In the genomic region with DNA sequence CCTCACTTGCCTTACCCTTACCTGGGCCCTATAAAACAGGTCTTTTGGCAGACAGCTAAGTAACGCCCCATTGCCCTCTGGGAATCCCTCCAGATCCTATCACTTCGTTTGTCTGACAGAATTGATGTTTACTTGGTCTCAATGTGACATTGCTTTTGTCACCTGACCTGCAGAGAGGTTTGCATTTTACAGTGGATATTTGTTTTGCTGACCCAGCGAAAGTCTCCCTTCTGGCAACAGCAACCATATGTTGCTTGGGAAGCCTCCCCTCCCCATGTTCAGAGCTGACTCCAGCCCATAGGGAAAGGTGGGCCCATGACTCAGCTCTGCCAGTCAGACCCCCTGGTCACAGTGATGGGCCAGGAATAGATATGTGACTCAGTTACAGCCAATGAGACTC, we compare ENCODE assay signal across 13 cellular contexts. TPM values are rescaled to one million over a fixed set of nuclear protein-coding genes. Genes with fewer than 3 reads are reported as not detected.
A peak's percentile ranks its signal among the peaks of the same experiment; 100 is the strongest.
DNase-seq lines count a peak whose midpoint lies in the region; ATAC-seq and TF ChIP-seq lines count a peak whose summit lies in the region.
"Had no signal": no experiment of that assay in that cellular context is flagged by ENCODE, and none has a peak within 500 bp of the region (broad histone marks: within the 10 kb centered on the region; RNA-seq: fewer than 3 reads in every experiment).

No MANE protein-coding gene starts in this region.

- H3K27me3 Mint-ChIP-seq in GM23338 (ENCODE audit: insufficient read depth, low read depth, poor library complexity), result no peaks in the 10 kb centered on the region

- peaks cover 40% of the 10 kb centered on the region for H3K4me1 Mint-ChIP-seq in GM23338
- H3K4me1 Mint-ChIP-seq: CD4-positive, alpha-beta memory T cell had no signal

- no peak overlapping the region for H3K4me3 Mint-ChIP-seq in GM23338
- H3K4me3 Mint-ChIP-seq: CD4-positive, alpha-beta memory T cell had no signal

- peak overlapping the region; percentile 47 for H3K27ac Mint-ChIP-seq in GM23338

- no peaks in the 10 kb centered on the region for H4K20me1 ChIP-seq in GM23338 (replicated peaks; ENCODE audit: insufficient read depth)

- H3K36me3 Mint-ChIP-seq in GM23338 (ENCODE audit: low read depth), result no peaks in the 10 kb centered on the region
- H3K36me3 Mint-ChIP-seq: activated naive CD4-positive, alpha-beta T cell treated with anti-CD3 and anti-CD28 coated beads, Interleukin-2, amount 50 U/mL, for 72 hours; CD4-positive, alpha-beta memory T cell had no signal

- H2AFZ ChIP-seq in GM23338, result no peak overlapping the region
- peak overlapping the region; percentile 47 for H2AFZ ChIP-seq in parathyroid adenoma

- H3K9ac ChIP-seq in parathyroid adenoma, result no peak overlapping the region

- no peaks in the 10 kb centered on the region for H3K36me3 ChIP-seq in GM23338 (ENCODE audit: insufficient read depth)
- no peaks in the 10 kb centered on the region for H3K36me3 ChIP-seq in body of pancreas (replicated peaks in 1 of 2; ENCODE audit: insufficient read depth in 1 of 2, low read depth in 2 of 2)
- peaks cover 3% of the 10 kb centered on the region for H3K36me3 ChIP-seq in parathyroid adenoma (ENCODE audit: control insufficient read depth, insufficient read depth, low read length)
- H3K36me3 ChIP-seq: lower lobe of right lung had no signal

- H3K9me2 ChIP-seq in GM23338 (ENCODE audit: insufficient read depth), result no peaks in the 10 kb centered on the region

- no peaks in the 10 kb centered on the region for H3K9me3 Mint-ChIP-seq in GM23338
- H3K9me3 Mint-ChIP-seq: activated naive CD4-positive, alpha-beta T cell treated with anti-CD3 and anti-CD28 coated beads, Interleukin-2, amount 50 U/mL, for 72 hours; CD4-positive, alpha-beta memory T cell had no signal

- peaks cover 36% of the 10 kb centered on the region for H3K79me2 ChIP-seq in GM23338 (replicated peaks; ENCODE audit: insufficient read depth)
- H3K79me2 ChIP-seq in parathyroid adenoma, result peaks cover 6% of the 10 kb centered on the region

- H3K4me1 ChIP-seq in GM23338 (ENCODE audit: insufficient read depth), result peaks cover 26% of the 10 kb centered on the region
- peaks cover 23% of the 10 kb centered on the region for H3K4me1 ChIP-seq in body of pancreas
- H3K4me1 ChIP-seq in parathyroid adenoma, result peaks cover 39% of the 10 kb centered on the region
- H3K4me1 ChIP-seq: lower lobe of right lung had no signal

- H3K4me2 ChIP-seq in GM23338 (no peak overlapping the region), parathyroid adenoma (ENCODE audit: low read length) (peak overlapping the region; percentile 62)
- H3K4me2 ChIP-seq: smooth muscle cell had no signal

- TF ChIP-seq POLR2A in body of pancreas (IDR thresholded peaks at IDR 0.05), result no peak

- H3K4me3 ChIP-seq in GM23338, result no peak overlapping the region
- no peak overlapping the region for H3K4me3 ChIP-seq in body of pancreas
- peak overlapping the region; percentile 40 for H3K4me3 ChIP-seq in parathyroid adenoma (ENCODE audit: low read depth, low read length)
- H3K4me3 ChIP-seq: lower lobe of right lung, smooth muscle cell had no signal

- H3K27ac ChIP-seq in GM23338 (ENCODE audit: low read depth) (0 out of 2 replicates have a peak overlapping the region, but pooled peaks have one; percentile 16), body of pancreas (peak overlapping the region in 2 of 4 donors; percentile 43 to 46), parathyroid adenoma (peak overlapping the region; percentile 93)
- H3K27ac ChIP-seq: lower lobe of right lung had no signal

- peaks cover 21% of the 10 kb centered on the region; the same call in 1 of the 2 replicates for H3F3A ChIP-seq in GM23338 (replicated peaks; ENCODE audit: low read depth)

- no peak for DNase-seq in GM23338 (ENCODE audit: low spot score)
- peak; percentile 13 for DNase-seq in NCI-H1694 (lab: John Stamatoyannopoulos, UW)
- peak; percentile 41 to 72 (median 60) for DNase-seq in body of pancreas
- DNase-seq in NCI-H128 (lab: John Stamatoyannopoulos, UW; ENCODE audit: unreplicated experiment), result no peak
- no peak for DNase-seq in H4 (ENCODE audit: low spot score)
- DNase-seq in iPS-NIHi11 (ENCODE audit: low spot score), result no peak
- DNase-seq: CD4-positive, alpha-beta memory T cell; central memory CD4-positive, alpha-beta T cell; lower lobe of right lung had no signal

- H3K27me3 ChIP-seq in GM23338 (ENCODE audit: insufficient read depth) (no peaks in the 10 kb centered on the region), body of pancreas (no peaks in the 10 kb centered on the region), parathyroid adenoma (ENCODE audit: control insufficient read depth, insufficient read depth, low read length) (no peaks in the 10 kb centered on the region)

- intact Hi-C loops in body of pancreas (cut with DNase I), result no loop called here

- no peak for TF ChIP-seq CTCF in GM23338 (conservative IDR thresholded peaks at IDR 0.05; ENCODE audit: low read depth in 2 of 2)
- no peak for TF ChIP-seq CTCF in body of pancreas (IDR thresholded peaks at IDR 0.05)
- TF ChIP-seq CTCF in parathyroid adenoma (IDR thresholded peaks at IDR 0.05), result no peak

- 9 to 13% methylated on average over 3 of the region's 3 CpGs for WGBS in body of pancreas, 2 donors

- H3K9me3 ChIP-seq in body of pancreas (no peaks in the 10 kb centered on the region), parathyroid adenoma (ENCODE audit: control insufficient read depth, low read length) (no peaks in the 10 kb centered on the region)
- H3K9me3 ChIP-seq: lower lobe of right lung had no signal

- ATAC-seq in GM23338 (no peak), body of pancreas (peak; percentile 88)
- ATAC-seq: activated naive CD4-positive, alpha-beta T cell treated with anti-CD3 and anti-CD28 coated beads, Interleukin-2, amount 50 U/mL, for 72 hours; SK-N-SH treated with all-trans-retinoic acid at 6 μM for 48 hours had no signal

TF ChIP-seq in GM23338, 12 proteins besides CTCF, POLR2A, EP300 and RAD21:
- TF ChIP-seq, protein P1, sequence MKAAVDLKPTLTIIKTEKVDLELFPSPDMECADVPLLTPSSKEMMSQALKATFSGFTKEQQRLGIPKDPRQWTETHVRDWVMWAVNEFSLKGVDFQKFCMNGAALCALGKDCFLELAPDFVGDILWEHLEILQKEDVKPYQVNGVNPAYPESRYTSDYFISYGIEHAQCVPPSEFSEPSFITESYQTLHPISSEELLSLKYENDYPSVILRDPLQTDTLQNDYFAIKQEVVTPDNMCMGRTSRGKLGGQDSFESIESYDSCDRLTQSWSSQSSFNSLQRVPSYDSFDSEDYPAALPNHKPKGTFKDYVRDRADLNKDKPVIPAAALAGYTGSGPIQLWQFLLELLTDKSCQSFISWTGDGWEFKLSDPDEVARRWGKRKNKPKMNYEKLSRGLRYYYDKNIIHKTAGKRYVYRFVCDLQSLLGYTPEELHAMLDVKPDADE (IDR thresholded peaks at IDR 0.05), result no peak
- TF ChIP-seq EZH2 (IDR thresholded peaks at IDR 0.05; ENCODE audit: low read depth, unreplicated experiment) (no peak), JUNB (IDR thresholded peaks at IDR 0.05; ENCODE audit: unreplicated experiment) (no peak)

RNA-seq across cellular contexts. Expression of a gene that starts 54.0 kb away (rescaled TPM):
- 267 and 302 TPM in 2 replicates for total RNA-seq in GM23338 (2014; rRNA removed; shearing (Covaris generic))
- 133 and 153 TPM in 2 replicates for polyA plus RNA-seq in GM23338 (2016; fragmentation: Nextera tagmentation; extraction: Ambion mirVana)
- total RNA-seq in body of pancreas, result 100 to 1,000 TPM in 1 of 2 donors, 10 to 100 TPM in 1; 96.2 to 151 TPM
- 44.3 and 48.5 TPM in 2 replicates for total RNA-seq in H4 (2014; rRNA removed; shearing (Covaris generic))

Comparison
In these comparisons a context has a peak if more than half of its experiments do, and no peak if none do; other contexts are left out.
1. DNase-seq: peak in NCI-H1694 (single experiment) and body of pancreas (4 of 4); none in GM23338 (single experiment), NCI-H128 (single experiment), H4 (single experiment) and iPS-NIHi11 (single experiment).